In genomic region chr7:113809591-113809990, GRCh38 we compare ENCODE assay signal across 18 cellular contexts.
DNase-seq lines count a peak whose midpoint lies in the region; ATAC-seq and TF ChIP-seq lines count a peak whose summit lies in the region.
"Had no signal": no experiment of that assay in that cellular context is flagged by ENCODE, and none has a peak within 500 bp of the region (broad histone marks: within the 10 kb centered on the region; RNA-seq: fewer than 3 reads in every experiment).

No MANE protein-coding gene starts in this region.

- H3K4me3 ChIP-seq in astrocyte of the spinal cord (ENCODE audit: low read depth, low read length) (no peak overlapping the region), fibroblast of pulmonary artery (replicated peaks; ENCODE audit: low read depth, low read length) (no peak overlapping the region)
- H3K4me3 ChIP-seq: GM23338 had no signal

- H3K4me3 Mint-ChIP-seq in activated naive CD4-positive, alpha-beta T cell treated with anti-CD3 and anti-CD28 coated beads, Interleukin-2, amount 10 ng/mL, durations not matched to agents 7 days and 5 days = no peak overlapping the region
- H3K4me3 Mint-ChIP-seq in Calu3 (ENCODE audit: low read depth, unreplicated experiment) (no peak overlapping the region), endothelial cell (ENCODE audit: unreplicated experiment) (no peak overlapping the region)
- H3K4me3 Mint-ChIP-seq: CD4-positive, alpha-beta T cell; GM23338; IgD-negative memory B cell had no signal

- no peaks in the 10 kb centered on the region for H3K27me3 Mint-ChIP-seq in activated naive CD4-positive, alpha-beta T cell treated with anti-CD3 and anti-CD28 coated beads, Interleukin-2, amount 10 ng/mL, durations not matched to agents 7 days and 5 days
- H3K27me3 Mint-ChIP-seq in Calu3 (ENCODE audit: unreplicated experiment) (no peaks in the 10 kb centered on the region), endothelial cell (ENCODE audit: unreplicated experiment) (no peaks in the 10 kb centered on the region)
- H3K27me3 Mint-ChIP-seq: CD4-positive, alpha-beta T cell; IgD-negative memory B cell had no signal

- TF ChIP-seq CTCF in astrocyte of the spinal cord (IDR thresholded peaks at IDR 0.05; ENCODE audit: low read depth, low read length) = no peak
- no peak for TF ChIP-seq CTCF in fibroblast of pulmonary artery (IDR thresholded peaks at IDR 0.05; ENCODE audit: low read length, missing control alignments)
- no peak for TF ChIP-seq CTCF in Calu3 (IDR thresholded peaks at IDR 0.05; ENCODE audit: unreplicated experiment)
- no peak for TF ChIP-seq CTCF in endothelial cell (IDR thresholded peaks at IDR 0.05; ENCODE audit: unreplicated experiment)

- no TSS peak for BruUV-seq in Calu3 (replicated peaks; lab: Mats Ljungman, UMichigan)

- in situ Hi-C loops in astrocyte of the spinal cord (cut with HindIII; ENCODE audit: low sequenced_read_pairs) = no loop called here

- peak; percentile 22 to 24 for ATAC-seq in activated naive CD4-positive, alpha-beta T cell treated with anti-CD3 and anti-CD28 coated beads, Interleukin-2, amount 50 U/mL, for 72 hours
- ATAC-seq in GM21423 (IDR thresholded peaks at IDR 0.05; ENCODE audit: unreplicated experiment) = no peak
- ATAC-seq: GM23338 had no signal

- no peaks in the 10 kb centered on the region for H3K4me1 Mint-ChIP-seq in activated naive CD4-positive, alpha-beta T cell treated with anti-CD3 and anti-CD28 coated beads, Interleukin-2, amount 10 ng/mL, durations not matched to agents 7 days and 5 days
- H3K4me1 Mint-ChIP-seq in Calu3 (ENCODE audit: low read depth, unreplicated experiment) (no peaks in the 10 kb centered on the region), endothelial cell (ENCODE audit: unreplicated experiment) (peaks cover 3% of the 10 kb centered on the region)
- H3K4me1 Mint-ChIP-seq: GM23338, IgD-negative memory B cell had no signal

- H3K36me3 Mint-ChIP-seq in activated naive CD4-positive, alpha-beta T cell treated with anti-CD3 and anti-CD28 coated beads, Interleukin-2, amount 50 U/mL, for 72 hours = no peaks in the 10 kb centered on the region
- no peaks in the 10 kb centered on the region for H3K36me3 Mint-ChIP-seq in activated naive CD4-positive, alpha-beta T cell treated with anti-CD3 and anti-CD28 coated beads, Interleukin-2, amount 10 ng/mL, durations not matched to agents 7 days and 5 days
- H3K36me3 Mint-ChIP-seq in Calu3 (ENCODE audit: insufficient read depth, unreplicated experiment) = no peaks in the 10 kb centered on the region
- no peaks in the 10 kb centered on the region for H3K36me3 Mint-ChIP-seq in endothelial cell (ENCODE audit: low read depth, unreplicated experiment)
- H3K36me3 Mint-ChIP-seq: IgD-negative memory B cell had no signal

- no peak overlapping the region for H3K27ac Mint-ChIP-seq in activated naive CD4-positive, alpha-beta T cell treated with anti-CD3 and anti-CD28 coated beads, Interleukin-2, amount 50 U/mL, for 72 hours
- H3K27ac Mint-ChIP-seq in activated naive CD4-positive, alpha-beta T cell treated with anti-CD3 and anti-CD28 coated beads, Interleukin-2, amount 10 ng/mL, durations not matched to agents 7 days and 5 days = no peak overlapping the region
- H3K27ac Mint-ChIP-seq in Calu3 (ENCODE audit: unreplicated experiment) = no peak overlapping the region
- no peak overlapping the region for H3K27ac Mint-ChIP-seq in endothelial cell (ENCODE audit: unreplicated experiment)
- H3K27ac Mint-ChIP-seq: CD4-positive, alpha-beta T cell; GM23338; IgD-negative memory B cell had no signal

- H3K9me3 Mint-ChIP-seq in activated naive CD4-positive, alpha-beta T cell treated with anti-CD3 and anti-CD28 coated beads, Interleukin-2, amount 50 U/mL, for 72 hours = peaks cover 6 to 8% of the 10 kb centered on the region in 2 donors
- no peaks in the 10 kb centered on the region for H3K9me3 Mint-ChIP-seq in activated naive CD4-positive, alpha-beta T cell treated with anti-CD3 and anti-CD28 coated beads, Interleukin-2, amount 10 ng/mL, durations not matched to agents 7 days and 5 days
- H3K9me3 Mint-ChIP-seq in Calu3 (ENCODE audit: low read depth, unreplicated experiment) (peaks cover 2% of the 10 kb centered on the region), endothelial cell (ENCODE audit: unreplicated experiment) (no peaks in the 10 kb centered on the region)
- H3K9me3 Mint-ChIP-seq: CD4-positive, alpha-beta T cell; GM23338; IgD-negative memory B cell had no signal

- no peak for DNase-seq in activated naive CD4-positive, alpha-beta T cell treated with anti-CD3 and anti-CD28 coated beads, Interleukin-2, amount 50 U/mL, for 72 hours (ENCODE audit: low spot score in 2 of 2)
- no peak for DNase-seq in activated naive CD4-positive, alpha-beta T cell treated with anti-CD3 and anti-CD28 coated beads, Interleukin-2, amount 10 ng/mL, durations not matched to agents 7 days and 5 days
- DNase-seq in astrocyte of the spinal cord (ENCODE audit: low read depth, low spot score) = peak; percentile 74
- DNase-seq in fibroblast of pulmonary artery (ENCODE audit: low read depth) = peak; percentile 4
- peak; percentile 82 for DNase-seq in smooth muscle cell of the brain vasculature (ENCODE audit: low read depth, low spot score)
- no peak for DNase-seq in Calu3
- no peak for DNase-seq in endothelial cell (ENCODE audit: low spot score)
- DNase-seq: 8988T; AML-193; C1 segment of cervical spinal cord; CD4-positive, alpha-beta T cell; DMS153; DMS79 treated with DMSO at 0.1 percent for 48 hours; GDM1; H7 had no signal

- intact Hi-C loops in Calu3 (cut with micrococcal nuclease; ENCODE audit: unreplicated experiment) = no loop called here

- CTCF ChIA-PET in activated naive CD4-positive, alpha-beta T cell treated with anti-CD3 and anti-CD28 coated beads, Interleukin-2, amount 10 ng/mL, durations not matched to agents 7 days and 5 days (lab: Charles Lee) = no interaction called here
- CTCF ChIA-PET in Calu3 (lab: Charles Lee) = no interaction called here

Comparison
In these comparisons a context has a peak if more than half of its experiments do, and no peak if none do; other contexts are left out.
1. DNase-seq: peak in astrocyte of the spinal cord (single experiment), fibroblast of pulmonary artery (single experiment) and smooth muscle cell of the brain vasculature (single experiment); none in activated naive CD4-positive, alpha-beta T cell treated with anti-CD3 and anti-CD28 coated beads, Interleukin-2, amount 50 U/mL, for 72 hours (0 of 2), activated naive CD4-positive, alpha-beta T cell treated with anti-CD3 and anti-CD28 coated beads, Interleukin-2, amount 10 ng/mL, durations not matched to agents 7 days and 5 days (single experiment), Calu3 (single experiment) and endothelial cell (single experiment).